In genomic region chr7:96996111-96996936, GRCh38 we compare ENCODE assay signal across 1 cellular context.
TF ChIP-seq lines count a peak whose summit lies in the region.

No MANE protein-coding gene starts in this region.

TF ChIP-seq in GM23338, 12 proteins besides CTCF, POLR2A, EP300 and RAD21 (continued from another document):
- no peak for TF ChIP-seq ZNF462 (CRISPR knock-in tag; IDR thresholded peaks at IDR 0.05)
- no peak for TF ChIP-seq POLR2AphosphoS5 (IDR thresholded peaks at IDR 0.05; ENCODE audit: low read depth)
- peak; percentile 48 for TF ChIP-seq EZH2phosphoT487 (IDR thresholded peaks at IDR 0.05; ENCODE audit: unreplicated experiment)
- no peak for TF ChIP-seq STAT1 (IDR thresholded peaks at IDR 0.05; ENCODE audit: unreplicated experiment)
- no peak for TF ChIP-seq ETS1 (IDR thresholded peaks at IDR 0.05)
TF ChIP-seq in GM23338: peak in this region for 2.
